ENCODE assay signal across 9 cellular contexts in genomic region chr17:73657473-73658116, GRCh38. TPM values are rescaled to one million over a fixed set of nuclear protein-coding genes. Genes with fewer than 3 reads are reported as not detected.
A peak's percentile ranks its signal among the peaks of the same experiment; 100 is the strongest.
DNase-seq lines count a peak whose midpoint lies in the region; ATAC-seq, FAIRE-seq and TF ChIP-seq lines count a peak whose summit lies in the region.
"Had no signal": no experiment of that assay in that cellular context is flagged by ENCODE, and none has a peak within 500 bp of the region (broad histone marks: within the 10 kb centered on the region; RNA-seq: fewer than 3 reads in every experiment).

No MANE protein-coding gene starts in this region.

- POLR2A ChIA-PET in A549 (lab: Yijun Ruan, JAX) = no interaction called here

- intact Hi-C loops in colonic mucosa (cut with DNase I) = no loop called here

- H3K27me3 ChIP-seq in colonic mucosa = no peaks in the 10 kb centered on the region

- H3K4me1 ChIP-seq in A549 (peaks cover 8% of the 10 kb centered on the region; the same call in 1 of the 3 replicates), colonic mucosa (no peaks in the 10 kb centered on the region)

- in situ Hi-C loops in GM13976 (cut with MboI; ENCODE audit: low sequenced_read_pairs, unreplicated experiment) = no loop called here

- H3K9me3 ChIP-seq in A549 (peaks cover 27% of the 10 kb centered on the region), colonic mucosa (no peaks in the 10 kb centered on the region)

- TF ChIP-seq CTCF in A549 (IDR thresholded peaks at IDR 0.05) (peak; percentile 85), GM13976 (IDR thresholded peaks at IDR 0.05; ENCODE audit: borderline replicate concordance, control extremely low read depth, extremely low read depth, insufficient read depth, missing control alignments) (peak; percentile 16), colonic mucosa (IDR thresholded peaks at IDR 0.05) (peak; percentile 55)

- no peak for TF ChIP-seq EP300 in A549 (IDR thresholded peaks at IDR 0.05)

- H3K4me3 ChIP-seq in A549 (no peak overlapping the region), colonic mucosa (no peak overlapping the region)

- peak overlapping the region; percentile 38 for H3K4me2 ChIP-seq in A549

- peaks cover 4% of the 10 kb centered on the region for H3K9me3 Mint-ChIP-seq in natural killer cell treated with Interleukin-12 subunit alpha and Interleukin-12 subunit beta and Interleukin-15 and Interleukin-18, amount 100 ng/mL, for 72 hours

- peak; percentile 90 for FAIRE-seq in A549 (lab: Jason Lieb, UNC)

- TF ChIP-seq POLR2A in A549 (IDR thresholded peaks at IDR 0.05; ENCODE audit: low read length) = no peak

- WGBS in A549 (ENCODE audit: missing lambda C conversion rate) = 8% methylated on average over 11 of the region's 11 CpGs

- CTCF ChIA-PET in A549 (lab: Yijun Ruan, JAX) = interaction anchor here (0.5 to 1.6 kb wide), 17 partner anchors 9 to 738 kb away, joined by 3 to 8 read pairs (median 4); no protein-coding TSS in a partner anchor

- peaks cover 0 to 4% of the 10 kb centered on the region in 2 donors for H3K4me1 Mint-ChIP-seq in natural killer cell treated with Interleukin-12 subunit alpha and Interleukin-12 subunit beta and Interleukin-15 and Interleukin-18, amount 100 ng/mL, for 72 hours (ENCODE audit: low read depth in 2 of 2)

- H3K36me3 Mint-ChIP-seq in natural killer cell treated with Interleukin-12 subunit alpha and Interleukin-12 subunit beta and Interleukin-15 and Interleukin-18, amount 100 ng/mL, for 72 hours = peaks cover 11% of the 10 kb centered on the region

- no peak overlapping the region for H3K9ac ChIP-seq in colonic mucosa (ENCODE audit: low read depth in 2 of 2, low read length in 2 of 2)

- ATAC-seq in A549 (peak; percentile 94 to 99), GM21737 (IDR thresholded peaks at IDR 0.05; ENCODE audit: unreplicated experiment) (no peak), HG03196 (IDR thresholded peaks at IDR 0.05; ENCODE audit: unreplicated experiment) (no peak)
- ATAC-seq in natural killer cell treated with Interleukin-12 subunit alpha and Interleukin-12 subunit beta and Interleukin-15 and Interleukin-18, amount 100 ng/mL, for 72 hours = peak; percentile 53 to 66

- no peak overlapping the region for H3K4me3 Mint-ChIP-seq in natural killer cell treated with Interleukin-12 subunit alpha and Interleukin-12 subunit beta and Interleukin-15 and Interleukin-18, amount 100 ng/mL, for 72 hours
- H3K4me3 Mint-ChIP-seq: activated naive CD8-positive, alpha-beta T cell treated with anti-CD3 and anti-CD28 coated beads, Interleukin-2, amount 10 ng/mL, durations not matched to agents 7 days and 5 days had no signal

- DNase-seq in A549 (ENCODE audit: low read depth in 1 of 2, low spot score in 1 of 2) (peak; percentile 70 to 72), GM13976 (ENCODE audit: low spot score) (no peak), NOMO-1 treated with DMSO at 0.1 percent for 48 hours (lab: John Stamatoyannopoulos, UW; ENCODE audit: unreplicated experiment) (peak; percentile 37), colonic mucosa (peak; percentile 77), RKO (ENCODE audit: low spot score) (no peak)
- DNase-seq in natural killer cell treated with Interleukin-12 subunit alpha and Interleukin-12 subunit beta and Interleukin-15 and Interleukin-18, amount 100 ng/mL, for 72 hours (ENCODE audit: low spot score) = no peak
- DNase-seq: activated naive CD8-positive, alpha-beta T cell treated with anti-CD3 and anti-CD28 coated beads, Interleukin-2, amount 10 ng/mL, durations not matched to agents 7 days and 5 days had no signal

- TF ChIP-seq RAD21 in A549 (conservative IDR thresholded peaks at IDR 0.05 in 1 of 2, IDR thresholded peaks at IDR 0.05 in 1 of 2) = peak; percentile 77 to 79

- H3K27ac ChIP-seq in A549 = peak overlapping the region; percentile 12 to 27; a peak in 2 of 6 replicates
- H3K27ac ChIP-seq in colonic mucosa = no peak overlapping the region

- H3K27ac Mint-ChIP-seq in natural killer cell treated with Interleukin-12 subunit alpha and Interleukin-12 subunit beta and Interleukin-15 and Interleukin-18, amount 100 ng/mL, for 72 hours = no peak overlapping the region
- H3K27ac Mint-ChIP-seq: activated naive CD8-positive, alpha-beta T cell treated with anti-CD3 and anti-CD28 coated beads, Interleukin-2, amount 10 ng/mL, durations not matched to agents 7 days and 5 days had no signal

- H3K36me3 ChIP-seq in colonic mucosa = no peaks in the 10 kb centered on the region

- peaks cover 29 to 30% of the 10 kb centered on the region in 2 donors for H3K27me3 Mint-ChIP-seq in natural killer cell treated with Interleukin-12 subunit alpha and Interleukin-12 subunit beta and Interleukin-15 and Interleukin-18, amount 100 ng/mL, for 72 hours

TF ChIP-seq in A549, 52 proteins besides CTCF, POLR2A, EP300 and RAD21:
- TF ChIP-seq SMC3 (IDR thresholded peaks at IDR 0.05) (peak; percentile 94), RNF2 (IDR thresholded peaks at IDR 0.05; ENCODE audit: borderline replicate concordance, low read depth) (no peak), MAX (IDR thresholded peaks at IDR 0.05) (peak; percentile 68), CEBPB (IDR thresholded peaks at IDR 0.05) (no peak), CBX2 (IDR thresholded peaks at IDR 0.05; ENCODE audit: borderline replicate concordance, low read depth) (no peak), POLR2AphosphoS2 (conservative IDR thresholded peaks at IDR 0.05; ENCODE audit: low read length) (no peak), RFX5 (IDR thresholded peaks at IDR 0.05) (no peak), CHD4 (IDR thresholded peaks at IDR 0.05; ENCODE audit: borderline replicate concordance) (no peak), PHF8 (IDR thresholded peaks at IDR 0.05; ENCODE audit: borderline replicate concordance, low read depth) (no peak)

RNA-seq across cellular contexts. Expression of gene SDK2, which starts 13.3 kb away (rescaled TPM):
- 0.57 and 1.0 TPM in 2 replicates for polyA plus RNA-seq in A549 (2011; rRNA removed)
- 0.25 and 0.27 TPM in 2 replicates for polyA plus RNA-seq in A549 (2012; cell fraction: cytosol; rRNA removed)
- 0.43 and 0.62 TPM in 2 replicates for polyA plus RNA-seq in A549 (2012; cell fraction: nucleus; rRNA removed)
- polyA plus RNA-seq in A549 (2017; fragmentation: RNase III; extraction: RNeasy Plus Mini Kit Qiagen cat#74134 plus additional on column Dnase treatment) = 0.36 to 0.45 TPM (median 0.44 TPM) in 3 replicates
- 1.7 and 3.0 TPM in 2 replicates for polyA minus RNA-seq in A549 (2011; rRNA and poly(A)+ RNA removed)
- total RNA-seq in colonic mucosa = 1 to 10 TPM in 1 of 2 donors, under 1 TPM in 1; 0.94 to 1.2 TPM
- total RNA-seq in natural killer cell treated with Interleukin-12 subunit alpha and Interleukin-12 subunit beta and Interleukin-15 and Interleukin-18, amount 100 ng/mL, for 72 hours = under 1 TPM; 0.08 to 0.14 TPM

Comparison
In these comparisons a context has a peak if more than half of its experiments do, and no peak if none do; other contexts are left out.
1. ATAC-seq: peak in A549 (2 of 2) and natural killer cell treated with Interleukin-12 subunit alpha and Interleukin-12 subunit beta and Interleukin-15 and Interleukin-18, amount 100 ng/mL, for 72 hours (2 of 2); none in GM21737 (single experiment) and HG03196 (single experiment).
2. DNase-seq: peak in A549 (2 of 2), NOMO-1 treated with DMSO at 0.1 percent for 48 hours (single experiment) and colonic mucosa (single experiment); none in GM13976 (single experiment), natural killer cell treated with Interleukin-12 subunit alpha and Interleukin-12 subunit beta and Interleukin-15 and Interleukin-18, amount 100 ng/mL, for 72 hours (single experiment) and RKO (single experiment).
3. CTCF ChIP-seq: peak in every context shown above with its lines; median percentile 85 in A549; 55 in colonic mucosa; 16 in GM13976.